Comparison of ENCODE assay signal across 20 cellular contexts in genomic region chr14:85517113-85517688, GRCh38. TPM values are rescaled to one million over a fixed set of nuclear protein-coding genes. Genes with fewer than 3 reads are reported as not detected.
"Had no signal": no experiment of that assay in that cellular context is flagged by ENCODE, and none has a peak within 500 bp of the region (broad histone marks: within the 10 kb centered on the region; RNA-seq: fewer than 3 reads in every experiment).

No MANE protein-coding gene starts in this region.

- ATAC-seq: activated CD4-positive, alpha-beta T cell treated with anti-CD3 and anti-CD28 coated beads for 36 hours; activated naive CD4-positive, alpha-beta T cell treated with anti-CD3 and anti-CD28 coated beads, Interleukin-2, amount 50 U/mL, for 72 hours; activated T-cell treated with anti-CD3 and anti-CD28 coated beads, Interleukin-2, amount 50 U/mL, for 4 hours; naive thymus-derived CD8-positive, alpha-beta T cell had no signal

- H3K27ac Mint-ChIP-seq: activated CD4-positive, alpha-beta memory T cell treated with anti-CD3 and anti-CD28 coated beads, Interleukin-2, amount 10 ng/mL, durations not matched to agents 7 days and 5 days; activated CD4-positive, alpha-beta T cell treated with anti-CD3 and anti-CD28 coated beads for 36 hours; activated naive CD4-positive, alpha-beta T cell treated with anti-CD3 and anti-CD28 coated beads, Interleukin-2, amount 50 U/mL, for 72 hours; dendritic cell treated with granulocyte-macrophage colony-stimulating factor and Interleukin-4, amounts not matched to agents 40 ng/mL and 50 ng/mL, for 4 days; memory B cell; naive thymus-derived CD8-positive, alpha-beta T cell had no signal

- H3K9me3 ChIP-seq: left ventricle myocardium inferior, tibial nerve, uterus had no signal

- H3K36me3 Mint-ChIP-seq: activated naive CD4-positive, alpha-beta T cell treated with anti-CD3 and anti-CD28 coated beads, Interleukin-2, amount 50 U/mL, for 72 hours; memory B cell; naive thymus-derived CD8-positive, alpha-beta T cell had no signal

- H3K9me3 Mint-ChIP-seq: activated CD4-positive, alpha-beta memory T cell treated with anti-CD3 and anti-CD28 coated beads, Interleukin-2, amount 10 ng/mL, durations not matched to agents 7 days and 5 days had no signal

- H3K27me3 ChIP-seq: tibial nerve, uterus had no signal

- H3K4me1 ChIP-seq: left ventricle myocardium inferior, tibial nerve, uterus had no signal

- H3K4me3 Mint-ChIP-seq: activated CD4-positive, alpha-beta memory T cell treated with anti-CD3 and anti-CD28 coated beads, Interleukin-2, amount 10 ng/mL, durations not matched to agents 7 days and 5 days; activated CD4-positive, alpha-beta T cell treated with anti-CD3 and anti-CD28 coated beads for 36 hours; activated T-cell treated with anti-CD3 and anti-CD28 coated beads, Interleukin-2, amount 50 U/mL, for 4 hours; dendritic cell treated with granulocyte-macrophage colony-stimulating factor and Interleukin-4, amounts not matched to agents 40 ng/mL and 50 ng/mL, for 4 days; memory B cell; naive thymus-derived CD8-positive, alpha-beta T cell had no signal

- H3K4me1 Mint-ChIP-seq: activated CD4-positive, alpha-beta memory T cell treated with anti-CD3 and anti-CD28 coated beads, Interleukin-2, amount 10 ng/mL, durations not matched to agents 7 days and 5 days; activated CD4-positive, alpha-beta T cell treated with anti-CD3 and anti-CD28 coated beads for 36 hours; memory B cell; naive thymus-derived CD8-positive, alpha-beta T cell had no signal

- DNase-seq: activated CD4-positive, alpha-beta memory T cell treated with anti-CD3 and anti-CD28 coated beads, Interleukin-2, amount 10 ng/mL, durations not matched to agents 7 days and 5 days; activated CD4-positive, alpha-beta T cell treated with anti-CD3 and anti-CD28 coated beads for 36 hours; activated effector memory CD4-positive, alpha-beta T cell treated with anti-CD3 and anti-CD28 coated beads, Interleukin-2, amount 50 U/mL, for 16 hours; activated T-cell treated with anti-CD3 and anti-CD28 coated beads, Interleukin-2, amount 50 U/mL, for 4 hours; cerebellar nuclear complex; effector memory CD4-positive, alpha-beta T cell; hippocampal formation; kidney; left ventricle myocardium inferior; naive thymus-derived CD8-positive, alpha-beta T cell; retina; stimulated activated CD4-positive, alpha-beta T cell treated with anti-CD3 and anti-CD28 coated beads, Interleukin-4, amount 100 ng/mL, for 24 hours; stimulated activated naive CD4-positive, alpha-beta T cell; T-helper 2 cell; uterus had no signal

- H3K27ac ChIP-seq: left ventricle myocardium inferior, tibial nerve, uterus had no signal

- H3K27me3 Mint-ChIP-seq: activated CD4-positive, alpha-beta memory T cell treated with anti-CD3 and anti-CD28 coated beads, Interleukin-2, amount 10 ng/mL, durations not matched to agents 7 days and 5 days; activated CD4-positive, alpha-beta T cell treated with anti-CD3 and anti-CD28 coated beads for 36 hours; memory B cell had no signal

- H3K36me3 ChIP-seq: left ventricle myocardium inferior, tibial nerve, uterus had no signal

- H3K4me3 ChIP-seq: left ventricle myocardium inferior, skin epidermis, tibial nerve, uterus had no signal

RNA-seq across cellular contexts. Expression of gene FLRT2, which starts 12.7 kb away (rescaled TPM):
- total RNA-seq: activated CD4-positive, alpha-beta memory T cell treated with anti-CD3 and anti-CD28 coated beads, Interleukin-2, amount 10 ng/mL, durations not matched to agents 7 days and 5 days; activated CD4-positive, alpha-beta T cell treated with anti-CD3 and anti-CD28 coated beads for 36 hours; activated naive CD4-positive, alpha-beta T cell treated with anti-CD3 and anti-CD28 coated beads, Interleukin-2, amount 50 U/mL, for 72 hours; naive thymus-derived CD8-positive, alpha-beta T cell had no signal
- polyA plus RNA-seq: naive thymus-derived CD8-positive, alpha-beta T cell had no signal
